15 cellular contexts compared by ENCODE assay signal in genomic region chr11:86052697-86053641, GRCh38. TPM values are rescaled to one million over a fixed set of nuclear protein-coding genes. Genes with fewer than 3 reads are reported as not detected.
DNase-seq lines count a peak whose midpoint lies in the region; ATAC-seq and TF ChIP-seq lines count a peak whose summit lies in the region.
"Had no signal": no experiment of that assay in that cellular context is flagged by ENCODE, and none has a peak within 500 bp of the region (broad histone marks: within the 10 kb centered on the region; RNA-seq: fewer than 3 reads in every experiment).

No MANE protein-coding gene starts in this region.

- H3K36me3 Mint-ChIP-seq in IgD-negative memory B cell, result peaks cover 7% of the 10 kb centered on the region
- H3K36me3 Mint-ChIP-seq in central memory CD8-positive, alpha-beta T cell (ENCODE audit: insufficient read depth), result peaks cover 15% of the 10 kb centered on the region

- DNase-seq in NCI-H146 (lab: John Stamatoyannopoulos, UW), result peak; percentile 10
- DNase-seq in NCI-H146 treated with DMSO at 0.1 percent for 48 hours (lab: John Stamatoyannopoulos, UW; ENCODE audit: unreplicated experiment), result no peak
- no peak for DNase-seq in central memory CD8-positive, alpha-beta T cell (ENCODE audit: low spot score in 2 of 2)
- no peak for DNase-seq in osteoblast (ENCODE audit: insufficient read length, low spot score, missing footprints)
- no peak for DNase-seq in NCI-H128 (lab: John Stamatoyannopoulos, UW; ENCODE audit: unreplicated experiment)
- DNase-seq: heart left ventricle, KBM-7, left ventricle myocardium inferior, NCI-H2029, tibial artery had no signal

- no peaks in the 10 kb centered on the region for H3K36me3 ChIP-seq in osteoblast (ENCODE audit: insufficient read depth, low read length)
- H3K36me3 ChIP-seq: heart left ventricle, left ventricle myocardium inferior, tibial artery had no signal

- H3K4me1 Mint-ChIP-seq in IgD-negative memory B cell, result peaks cover 52 to 69% (median 63%) of the 10 kb centered on the region in 3 donors
- H3K4me1 Mint-ChIP-seq in central memory CD8-positive, alpha-beta T cell, result peaks cover 80% of the 10 kb centered on the region

- peak overlapping the region in 1 of 4 donors; percentile 63 for H3K4me3 Mint-ChIP-seq in IgD-negative memory B cell
- peak overlapping the region; percentile 49 for H3K4me3 Mint-ChIP-seq in central memory CD8-positive, alpha-beta T cell
- H3K4me3 Mint-ChIP-seq: neural crest cell had no signal

- no peak overlapping the region for H2AFZ ChIP-seq in osteoblast (ENCODE audit: low read length)

- no peaks in the 10 kb centered on the region for H3K9me3 Mint-ChIP-seq in IgD-negative memory B cell
- H3K9me3 Mint-ChIP-seq in central memory CD8-positive, alpha-beta T cell, result no peaks in the 10 kb centered on the region

- H3K4me3 ChIP-seq in osteoblast (ENCODE audit: insufficient read depth, low read length), result no peak overlapping the region
- H3K4me3 ChIP-seq: heart left ventricle, left ventricle myocardium inferior, tibial artery had no signal

- no peak overlapping the region for H3K4me2 ChIP-seq in osteoblast (ENCODE audit: insufficient read depth, low read length)

- no peaks in the 10 kb centered on the region for H3K27me3 Mint-ChIP-seq in IgD-negative memory B cell
- no peaks in the 10 kb centered on the region for H3K27me3 Mint-ChIP-seq in central memory CD8-positive, alpha-beta T cell

- TF ChIP-seq CTCF in osteoblast (IDR thresholded peaks at IDR 0.05; ENCODE audit: extremely low read depth, low read depth, low read length), result no peak

- peaks cover 99% of the 10 kb centered on the region for H3K79me2 ChIP-seq in osteoblast (ENCODE audit: insufficient read depth, low read length)

- H3K9me3 ChIP-seq in osteoblast (ENCODE audit: low read depth, low read length), result no peaks in the 10 kb centered on the region
- H3K9me3 ChIP-seq: heart left ventricle, left ventricle myocardium inferior, tibial artery had no signal

- H3K27me3 ChIP-seq in osteoblast (ENCODE audit: insufficient read depth, low read length), result no peaks in the 10 kb centered on the region
- H3K27me3 ChIP-seq: heart left ventricle, tibial artery had no signal

- H3K4me1 ChIP-seq in osteoblast (ENCODE audit: insufficient read depth, low read length), result peaks cover 28% of the 10 kb centered on the region

- H4K20me1 ChIP-seq in osteoblast (ENCODE audit: insufficient read depth, low read length), result peaks cover 81% of the 10 kb centered on the region

- H3K27ac ChIP-seq in osteoblast (ENCODE audit: low read depth, low read length), result peak overlapping the region; percentile 9
- H3K27ac ChIP-seq: 22Rv1, left ventricle myocardium inferior had no signal

- H3K27ac Mint-ChIP-seq in IgD-negative memory B cell, result peak overlapping the region in 2 of 3 donors; percentile 8 to 56
- H3K27ac Mint-ChIP-seq in central memory CD8-positive, alpha-beta T cell (ENCODE audit: low read depth), result peak overlapping the region; percentile 50

- peak; percentile 64 for ATAC-seq in central memory CD8-positive, alpha-beta T cell (replicated peaks; ENCODE audit: extremely low read depth, poor library complexity, severe bottlenecking)
- no peak for ATAC-seq in HG02852 (IDR thresholded peaks at IDR 0.05; ENCODE audit: unreplicated experiment)
- ATAC-seq in GM19023 (IDR thresholded peaks at IDR 0.05; ENCODE audit: unreplicated experiment), result no peak
- ATAC-seq: heart left ventricle had no signal

RNA-seq across cellular contexts. Expression of gene PICALM, which starts 15.9 kb away (rescaled TPM):
- polyA plus RNA-seq in IgD-negative memory B cell, result 15.2 TPM
- total RNA-seq in osteoblast, result 313 and 324 TPM in 2 replicates
